In genomic region chr6:89828988-89829590, GRCh38 we compare ENCODE assay signal across 8 cellular contexts. TPM values are rescaled to one million over a fixed set of nuclear protein-coding genes. Genes with fewer than 3 reads are reported as not detected.
DNase-seq lines count a peak whose midpoint lies in the region; ATAC-seq and TF ChIP-seq lines count a peak whose summit lies in the region.

No MANE protein-coding gene starts in this region.

- intact Hi-C loops in uterus (cut with DNase I; ENCODE audit: low total_unique reads): no loop called here

- H3K4me1 Mint-ChIP-seq in mesothelial cell of epicardium: peaks cover 17% of the 10 kb centered on the region

- peak overlapping the region; percentile 100 for H3K4me3 Mint-ChIP-seq in mesothelial cell of epicardium

- H3K9me3 ChIP-seq in uterus: no peaks in the 10 kb centered on the region

- H3K27me3 Mint-ChIP-seq in mesothelial cell of epicardium (ENCODE audit: low read depth): no peaks in the 10 kb centered on the region

- TF ChIP-seq CTCF in RWPE1 (conservative IDR thresholded peaks at IDR 0.05; ENCODE audit: low read depth): no peak
- TF ChIP-seq CTCF in coronary artery (IDR thresholded peaks at IDR 0.05): no peak
- TF ChIP-seq CTCF in mesothelial cell of epicardium (IDR thresholded peaks at IDR 0.05; ENCODE audit: unreplicated experiment): no peak
- no peak for TF ChIP-seq CTCF in uterus (IDR thresholded peaks at IDR 0.05)

- peaks cover 0 to 8% of the 10 kb centered on the region in 2 donors for H3K4me1 ChIP-seq in uterus

- POLR2A ChIA-PET in RWPE1 (lab: Yijun Ruan, JAX; ENCODE audit: low non-redundant PET): interaction anchor here (1.9 kb wide), 1 partner anchor 9 kb away, joined by 10 read pairs; the partner anchor contains the start of gene MDN1

- no peaks in the 10 kb centered on the region for H3K9me3 Mint-ChIP-seq in mesothelial cell of epicardium

- H3K36me3 Mint-ChIP-seq in mesothelial cell of epicardium: peaks cover 13% of the 10 kb centered on the region

- H3K27me3 ChIP-seq in uterus: no peaks in the 10 kb centered on the region

- CTCF ChIA-PET in RWPE1 (lab: Yijun Ruan, JAX): interaction anchor here (0.5 to 0.6 kb wide), 4 partner anchors 9 to 27 kb away, joined by 3 to 5 read pairs (median 4); no protein-coding TSS in a partner anchor

- DNase-seq in DMS153 treated with DMSO at 0.1 percent for 48 hours (lab: John Stamatoyannopoulos, UW; ENCODE audit: unreplicated experiment) (peak; percentile 87), RWPE1 (ENCODE audit: low spot score) (peak; percentile 33), coronary artery (ENCODE audit: low spot score) (no peak), mesothelial cell of epicardium (ENCODE audit: low spot score in 2 of 2, unreplicated experiment in 2 of 2) (no peak), uterus (no peak), ecto neural progenitor cell (ENCODE audit: low spot score) (no peak)

- H3K27ac ChIP-seq in RWPE1: peak overlapping the region; percentile 86
- peak overlapping the region; percentile 78 to 88 for H3K27ac ChIP-seq in coronary artery
- peak overlapping the region; percentile 67 to 89 for H3K27ac ChIP-seq in uterus

- peak overlapping the region; percentile 97 for H3K27ac Mint-ChIP-seq in mesothelial cell of epicardium

- no peaks in the 10 kb centered on the region for H3K36me3 ChIP-seq in uterus

- H3K4me3 ChIP-seq in coronary artery: peak overlapping the region; percentile 92
- H3K4me3 ChIP-seq in uterus: peak overlapping the region; percentile 58 to 81

- ATAC-seq in GM19452 (IDR thresholded peaks at IDR 0.05; ENCODE audit: unreplicated experiment) (peak; percentile 36), HG03432 (IDR thresholded peaks at IDR 0.05; ENCODE audit: unreplicated experiment) (peak; percentile 44)

- no peak for TF ChIP-seq POLR2A in uterus (IDR thresholded peaks at IDR 0.05)

RNA-seq across cellular contexts. Expression of gene CASP8AP2, which starts 0.6 kb away (rescaled TPM):
- total RNA-seq in mesothelial cell of epicardium (22.8 to 23.4 TPM (median 23.1 TPM) in 3 replicates), uterus (10 to 100 TPM; 22.0 to 37.6 (median 29.6) TPM)

RNA-seq across cellular contexts. Expression of gene MDN1, which starts 9.5 kb away (rescaled TPM):
- total RNA-seq in mesothelial cell of epicardium (43.4 to 52.0 TPM (median 47.1 TPM) in 3 replicates), uterus (10 to 100 TPM in 3 of 4 donors, 1 to 10 TPM in 1; 7.1 to 46.5 (median 34.5) TPM)

Comparison
In these comparisons a context has a peak if more than half of its experiments do, and no peak if none do; other contexts are left out.
1. DNase-seq: peak in DMS153 treated with DMSO at 0.1 percent for 48 hours (single experiment) and RWPE1 (single experiment); none in coronary artery (single experiment), mesothelial cell of epicardium (0 of 2), uterus (0 of 2) and ecto neural progenitor cell (single experiment).
2. Peak in every context shown above with its lines, with median percentiles within 50 percentile points of each other: H3K27ac ChIP-seq.